8 cellular contexts compared by ENCODE assay signal in genomic region chr22:30634477-30635233, GRCh38. TPM values are rescaled to one million over a fixed set of nuclear protein-coding genes. Genes with fewer than 3 reads are reported as not detected.
DNase-seq lines count a peak whose midpoint lies in the region; ATAC-seq, FAIRE-seq and TF ChIP-seq lines count a peak whose summit lies in the region.

No MANE protein-coding gene starts in this region.

- H3K4me1 Mint-ChIP-seq in activated T-helper 1 cell treated with anti-CD3 and anti-CD28 coated beads, Interleukin-12 subunit alpha, Interleukin-12 subunit beta, Interleukin-2, Interleukin-4 antibody, amounts not matched to agents 30 ng/mL and 10 ng/mL and 1 ng/mL, durations not matched to agents 14 hours and 24 hours and 36 hours (ENCODE audit: low read depth) = peaks cover 29% of the 10 kb centered on the region
- peaks cover 10 to 27% (median 24%) of the 10 kb centered on the region in 4 donors for H3K4me1 Mint-ChIP-seq in naive thymus-derived CD8-positive, alpha-beta T cell
- peaks cover 25% of the 10 kb centered on the region for H3K4me1 Mint-ChIP-seq in stimulated activated memory B cell treated with anti-CD40 and anti-IgM and Interleukin-4, amounts not matched to agents 10 μg/mL and 1 μg/mL and 100 μg/mL, for 72 hours

- intact Hi-C loops in activated T-helper 1 cell treated with anti-CD3 and anti-CD28 coated beads, Interleukin-12 subunit alpha, Interleukin-12 subunit beta, Interleukin-2, Interleukin-4 antibody, amounts not matched to agents 30 ng/mL and 10 ng/mL and 1 ng/mL, durations not matched to agents 14 hours and 24 hours and 36 hours (cut with micrococcal nuclease) = loop anchor here (1.0 to 2.0 kb wide), 12 partner anchors 10 to 473 kb away; partner anchors contain the start of genes DUSP18, OSBP2 and SELENOM

- H3K36me3 Mint-ChIP-seq in activated T-helper 1 cell treated with anti-CD3 and anti-CD28 coated beads, Interleukin-12 subunit alpha, Interleukin-12 subunit beta, Interleukin-2, Interleukin-4 antibody, amounts not matched to agents 30 ng/mL and 10 ng/mL and 1 ng/mL, durations not matched to agents 14 hours and 24 hours and 36 hours (ENCODE audit: low read depth) = peaks cover 14% of the 10 kb centered on the region
- H3K36me3 Mint-ChIP-seq in naive thymus-derived CD8-positive, alpha-beta T cell = peaks cover 0 to 6% (median 2%) of the 10 kb centered on the region in 3 donors
- H3K36me3 Mint-ChIP-seq in stimulated activated memory B cell treated with anti-CD40 and anti-IgM and Interleukin-4, amounts not matched to agents 10 μg/mL and 1 μg/mL and 100 μg/mL, for 72 hours = peaks cover 6% of the 10 kb centered on the region

- H3K27ac Mint-ChIP-seq in activated T-helper 1 cell treated with anti-CD3 and anti-CD28 coated beads, Interleukin-12 subunit alpha, Interleukin-12 subunit beta, Interleukin-2, Interleukin-4 antibody, amounts not matched to agents 30 ng/mL and 10 ng/mL and 1 ng/mL, durations not matched to agents 14 hours and 24 hours and 36 hours = peak overlapping the region; percentile 92
- peak overlapping the region; percentile 61 to 95 (median 90) for H3K27ac Mint-ChIP-seq in naive thymus-derived CD8-positive, alpha-beta T cell
- H3K27ac Mint-ChIP-seq in stimulated activated memory B cell treated with anti-CD40 and anti-IgM and Interleukin-4, amounts not matched to agents 10 μg/mL and 1 μg/mL and 100 μg/mL, for 72 hours = peak overlapping the region; percentile 83

- POLR2A ChIA-PET in naive thymus-derived CD8-positive, alpha-beta T cell (lab: Charles Lee) = interaction anchor here (0.7 to 2.2 kb wide), 13 partner anchors 30 to 658 kb away, joined by 3 to 11 read pairs (median 4); partner anchors contain the start of genes DUSP18, OSBP2, PES1 and PIK3IP1

- peak; percentile 46 for FAIRE-seq in RCC 7860 (lab: Jason Lieb, UNC)

- peak; percentile 61 for DNase-seq in DMS79 (lab: John Stamatoyannopoulos, UW)
- DNase-seq in KG1 (lab: John Stamatoyannopoulos, UW) = peak; percentile 68
- peak; percentile 81 for DNase-seq in RCC 7860 (ENCODE audit: low spot score)
- peak; percentile 82 for DNase-seq in activated T-helper 1 cell treated with anti-CD3 and anti-CD28 coated beads, Interleukin-12 subunit alpha, Interleukin-12 subunit beta, Interleukin-2, Interleukin-4 antibody, amounts not matched to agents 30 ng/mL and 10 ng/mL and 1 ng/mL, durations not matched to agents 14 hours and 24 hours and 36 hours (ENCODE audit: low spot score)
- DNase-seq in fibroblast of mammary gland (ENCODE audit: low read depth) = peak; percentile 93
- DNase-seq in naive thymus-derived CD8-positive, alpha-beta T cell = peak; percentile 76 to 92 (median 88)

- peak overlapping the region; percentile 49 for H3K4me3 ChIP-seq in fibroblast of mammary gland (ENCODE audit: control insufficient read depth, low read depth, low read length)

- no peaks in the 10 kb centered on the region for H3K27me3 Mint-ChIP-seq in activated T-helper 1 cell treated with anti-CD3 and anti-CD28 coated beads, Interleukin-12 subunit alpha, Interleukin-12 subunit beta, Interleukin-2, Interleukin-4 antibody, amounts not matched to agents 30 ng/mL and 10 ng/mL and 1 ng/mL, durations not matched to agents 14 hours and 24 hours and 36 hours (ENCODE audit: insufficient read depth)
- H3K27me3 Mint-ChIP-seq in naive thymus-derived CD8-positive, alpha-beta T cell = no peaks in the 10 kb centered on the region
- no peaks in the 10 kb centered on the region for H3K27me3 Mint-ChIP-seq in stimulated activated memory B cell treated with anti-CD40 and anti-IgM and Interleukin-4, amounts not matched to agents 10 μg/mL and 1 μg/mL and 100 μg/mL, for 72 hours

- H3K9me3 Mint-ChIP-seq in activated T-helper 1 cell treated with anti-CD3 and anti-CD28 coated beads, Interleukin-12 subunit alpha, Interleukin-12 subunit beta, Interleukin-2, Interleukin-4 antibody, amounts not matched to agents 30 ng/mL and 10 ng/mL and 1 ng/mL, durations not matched to agents 14 hours and 24 hours and 36 hours = no peaks in the 10 kb centered on the region
- peaks cover 0 to 4% (median 0%) of the 10 kb centered on the region in 9 donors for H3K9me3 Mint-ChIP-seq in naive thymus-derived CD8-positive, alpha-beta T cell
- peaks cover 3% of the 10 kb centered on the region for H3K9me3 Mint-ChIP-seq in stimulated activated memory B cell treated with anti-CD40 and anti-IgM and Interleukin-4, amounts not matched to agents 10 μg/mL and 1 μg/mL and 100 μg/mL, for 72 hours

- peak overlapping the region; percentile 85 for H3K4me3 Mint-ChIP-seq in activated T-helper 1 cell treated with anti-CD3 and anti-CD28 coated beads, Interleukin-12 subunit alpha, Interleukin-12 subunit beta, Interleukin-2, Interleukin-4 antibody, amounts not matched to agents 30 ng/mL and 10 ng/mL and 1 ng/mL, durations not matched to agents 14 hours and 24 hours and 36 hours
- H3K4me3 Mint-ChIP-seq in naive thymus-derived CD8-positive, alpha-beta T cell = peak overlapping the region; percentile 71 to 89 (median 82)
- H3K4me3 Mint-ChIP-seq in stimulated activated memory B cell treated with anti-CD40 and anti-IgM and Interleukin-4, amounts not matched to agents 10 μg/mL and 1 μg/mL and 100 μg/mL, for 72 hours = peak overlapping the region; percentile 82

- peak; percentile 89 for TF ChIP-seq CTCF in fibroblast of mammary gland (conservative IDR thresholded peaks at IDR 0.05; ENCODE audit: control insufficient read depth, insufficient read depth, low read depth, low read length)

- peak; percentile 45 for ATAC-seq in GM21619 (IDR thresholded peaks at IDR 0.05; ENCODE audit: unreplicated experiment)
- peak; percentile 65 to 71 for ATAC-seq in naive thymus-derived CD8-positive, alpha-beta T cell
- peak; percentile 82 for ATAC-seq in stimulated activated memory B cell treated with anti-CD40 and anti-IgM and Interleukin-4, amounts not matched to agents 10 μg/mL and 1 μg/mL and 100 μg/mL, for 72 hours

RNA-seq across cellular contexts. Expression of gene SLC35E4, which starts 0.9 kb away (rescaled TPM):
- total RNA-seq in activated T-helper 1 cell treated with anti-CD3 and anti-CD28 coated beads, Interleukin-12 subunit alpha, Interleukin-12 subunit beta, Interleukin-2, Interleukin-4 antibody, amounts not matched to agents 30 ng/mL and 10 ng/mL and 1 ng/mL, durations not matched to agents 14 hours and 24 hours and 36 hours = 8.2 and 8.3 TPM in 2 replicates
- 1 to 10 TPM; 1.5 to 1.6 TPM for total RNA-seq in naive thymus-derived CD8-positive, alpha-beta T cell
- under 1 TPM; 0.64 to 0.94 (median 0.94) TPM for polyA plus RNA-seq in naive thymus-derived CD8-positive, alpha-beta T cell

RNA-seq across cellular contexts. Expression of gene TCN2, which starts 27.7 kb away (rescaled TPM):
- 0.23 and 0.34 TPM in 2 replicates for total RNA-seq in activated T-helper 1 cell treated with anti-CD3 and anti-CD28 coated beads, Interleukin-12 subunit alpha, Interleukin-12 subunit beta, Interleukin-2, Interleukin-4 antibody, amounts not matched to agents 30 ng/mL and 10 ng/mL and 1 ng/mL, durations not matched to agents 14 hours and 24 hours and 36 hours
- under 1 TPM in 1 of 2 experiments, not detected in 1; 0.62 TPM for total RNA-seq in naive thymus-derived CD8-positive, alpha-beta T cell
- polyA plus RNA-seq in naive thymus-derived CD8-positive, alpha-beta T cell = under 1 TPM in 1 of 3 donors, not detected in 2; 0.20 TPM

RNA-seq across cellular contexts. Expression of gene DUSP18, which starts 33.0 kb away (rescaled TPM):
- total RNA-seq in activated T-helper 1 cell treated with anti-CD3 and anti-CD28 coated beads, Interleukin-12 subunit alpha, Interleukin-12 subunit beta, Interleukin-2, Interleukin-4 antibody, amounts not matched to agents 30 ng/mL and 10 ng/mL and 1 ng/mL, durations not matched to agents 14 hours and 24 hours and 36 hours = 9.6 and 9.8 TPM in 2 replicates
- 10 to 100 TPM; 14.8 to 18.6 TPM for total RNA-seq in naive thymus-derived CD8-positive, alpha-beta T cell
- 1 to 10 TPM; 5.1 to 7.8 (median 6.6) TPM for polyA plus RNA-seq in naive thymus-derived CD8-positive, alpha-beta T cell

RNA-seq across cellular contexts. Expression of gene PES1, which starts 42.9 kb away (rescaled TPM):
- 168 and 169 TPM in 2 replicates for total RNA-seq in activated T-helper 1 cell treated with anti-CD3 and anti-CD28 coated beads, Interleukin-12 subunit alpha, Interleukin-12 subunit beta, Interleukin-2, Interleukin-4 antibody, amounts not matched to agents 30 ng/mL and 10 ng/mL and 1 ng/mL, durations not matched to agents 14 hours and 24 hours and 36 hours
- 10 to 100 TPM; 60.4 to 70.2 TPM for total RNA-seq in naive thymus-derived CD8-positive, alpha-beta T cell
- polyA plus RNA-seq in naive thymus-derived CD8-positive, alpha-beta T cell = 10 to 100 TPM; 34.0 to 57.8 (median 34.3) TPM

Comparison
In these comparisons a context has a peak if more than half of its experiments do, and no peak if none do; other contexts are left out.
1. Peak in every context shown above with its lines: DNase-seq, ATAC-seq and H3K4me3 ChIP-seq.